Comparison of ENCODE assay signal across 1 cellular context in genomic region chr12:11648514-11649412, GRCh38.
A peak's percentile ranks its signal among the peaks of the same experiment; 100 is the strongest.
TF ChIP-seq lines count a peak whose summit lies in the region.

No MANE protein-coding gene starts in this region.

TF ChIP-seq in K562, 482 proteins besides CTCF, POLR2A, EP300 and RAD21 (continued from another document and continues in another):
- TF ChIP-seq, protein P1, sequence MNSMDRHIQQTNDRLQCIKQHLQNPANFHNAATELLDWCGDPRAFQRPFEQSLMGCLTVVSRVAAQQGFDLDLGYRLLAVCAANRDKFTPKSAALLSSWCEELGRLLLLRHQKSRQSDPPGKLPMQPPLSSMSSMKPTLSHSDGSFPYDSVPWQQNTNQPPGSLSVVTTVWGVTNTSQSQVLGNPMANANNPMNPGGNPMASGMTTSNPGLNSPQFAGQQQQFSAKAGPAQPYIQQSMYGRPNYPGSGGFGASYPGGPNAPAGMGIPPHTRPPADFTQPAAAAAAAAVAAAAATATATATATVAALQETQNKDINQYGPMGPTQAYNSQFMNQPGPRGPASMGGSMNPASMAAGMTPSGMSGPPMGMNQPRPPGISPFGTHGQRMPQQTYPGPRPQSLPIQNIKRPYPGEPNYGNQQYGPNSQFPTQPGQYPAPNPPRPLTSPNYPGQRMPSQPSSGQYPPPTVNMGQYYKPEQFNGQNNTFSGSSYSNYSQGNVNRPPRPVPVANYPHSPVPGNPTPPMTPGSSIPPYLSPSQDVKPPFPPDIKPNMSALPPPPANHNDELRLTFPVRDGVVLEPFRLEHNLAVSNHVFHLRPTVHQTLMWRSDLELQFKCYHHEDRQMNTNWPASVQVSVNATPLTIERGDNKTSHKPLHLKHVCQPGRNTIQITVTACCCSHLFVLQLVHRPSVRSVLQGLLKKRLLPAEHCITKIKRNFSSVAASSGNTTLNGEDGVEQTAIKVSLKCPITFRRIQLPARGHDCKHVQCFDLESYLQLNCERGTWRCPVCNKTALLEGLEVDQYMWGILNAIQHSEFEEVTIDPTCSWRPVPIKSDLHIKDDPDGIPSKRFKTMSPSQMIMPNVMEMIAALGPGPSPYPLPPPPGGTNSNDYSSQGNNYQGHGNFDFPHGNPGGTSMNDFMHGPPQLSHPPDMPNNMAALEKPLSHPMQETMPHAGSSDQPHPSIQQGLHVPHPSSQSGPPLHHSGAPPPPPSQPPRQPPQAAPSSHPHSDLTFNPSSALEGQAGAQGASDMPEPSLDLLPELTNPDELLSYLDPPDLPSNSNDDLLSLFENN (IDR thresholded peaks at IDR 0.05; ENCODE audit: low read depth in 2 of 2, low read length in 2 of 2): no peak; a peak in 1 of 4 replicates
- TF ChIP-seq HNRNPLL (IDR thresholded peaks at IDR 0.05; ENCODE audit: low read depth, low read length, poor library complexity, severe bottlenecking) (no peak), TSHZ1 (CRISPR knock-in tag; IDR thresholded peaks at IDR 0.05) (no peak), TAF15 (IDR thresholded peaks at IDR 0.05; ENCODE audit: low read depth, low read length) (no peak), POLR2G (IDR thresholded peaks at IDR 0.05; ENCODE audit: low read depth, low read length) (peak; percentile 89), JUND (IDR thresholded peaks at IDR 0.05; ENCODE audit: borderline replicate concordance, low read depth, low read length) (no peak), JUND (tag; IDR thresholded peaks at IDR 0.05; ENCODE audit: borderline replicate concordance, low read depth, low read length) (no peak), GATAD2B (IDR thresholded peaks at IDR 0.05; ENCODE audit: borderline replicate concordance) (no peak), FOXM1 (IDR thresholded peaks at IDR 0.05; ENCODE audit: low read depth) (peak; percentile 11; the same call in 1 of the 2 replicates), FOXM1 (CRISPR knock-in tag; IDR thresholded peaks at IDR 0.05; ENCODE audit: low read depth) (no peak), TRIM24 (IDR thresholded peaks at IDR 0.05) (peak in 1 of 2 experiments; percentile 49; a peak in 1 of 4 replicates), NRF1 (conservative IDR thresholded peaks at IDR 0.05 in 1 of 2, IDR thresholded peaks at IDR 0.05 in 1 of 2) (peak; percentile 34 to 42; a peak in 2 of 4 replicates), YY1 (IDR thresholded peaks at IDR 0.05; ENCODE audit: borderline replicate concordance in 1 of 3, control insufficient read depth in 1 of 3, extremely low read depth in 1 of 3, insufficient read depth in 3 of 3, insufficient read length in 1 of 3, insufficient replicate concordance in 2 of 3, low read depth in 1 of 3, low read length in 2 of 3) (peak in 2 of 3 experiments; percentile 39 to 50), HSF4 (CRISPR knock-in tag; IDR thresholded peaks at IDR 0.05; ENCODE audit: borderline replicate concordance) (no peak), ARID1B (IDR thresholded peaks at IDR 0.05) (0 out of 2 replicates have a peak, but pooled peaks have one; percentile 23), ELF1 (tag; IDR thresholded peaks at IDR 0.05) (peak; percentile 88), POLR2AphosphoS2 (IDR thresholded peaks at IDR 0.05; ENCODE audit: low read length) (no peak), FOXA3 (CRISPR knock-in tag; conservative IDR thresholded peaks at IDR 0.05 in 1 of 2, IDR thresholded peaks at IDR 0.05 in 1 of 2) (no peak), FOXP1 (CRISPR knock-in tag; IDR thresholded peaks at IDR 0.05) (no peak), TBP (optimal IDR thresholded peaks at IDR 0.05; ENCODE audit: low read depth, low read length) (peak; percentile 39), ZNF12 (CRISPR knock-in tag; IDR thresholded peaks at IDR 0.05) (no peak), NFRKB (IDR thresholded peaks at IDR 0.05; ENCODE audit: low read depth) (no peak), HMGN3 (IDR thresholded peaks at IDR 0.05; ENCODE audit: borderline replicate concordance, extremely low read depth, insufficient read length, low read depth, low read length) (peak; percentile 18), KDM5B (IDR thresholded peaks at IDR 0.05; ENCODE audit: insufficient replicate concordance, low read depth, low read length) (peak; percentile 61), SIRT6 (IDR thresholded peaks at IDR 0.05; ENCODE audit: low read depth, low read length) (no peak), SETDB1 (IDR thresholded peaks at IDR 0.05; ENCODE audit: low read length) (no peak), BRF2 (IDR thresholded peaks at IDR 0.05; ENCODE audit: borderline replicate concordance, insufficient read depth, insufficient read length) (no peak), ZNF23 (CRISPR knock-in tag; IDR thresholded peaks at IDR 0.05) (no peak), SAP30 (IDR thresholded peaks at IDR 0.05; ENCODE audit: borderline replicate concordance, insufficient read depth, low read depth, low read length, poor library complexity, severe bottlenecking) (no peak), POLR2AphosphoS5 (IDR thresholded peaks at IDR 0.05; ENCODE audit: control insufficient read depth, insufficient read depth, low read depth, low read length) (peak; percentile 26; the same call in 1 of the 2 replicates), PRDM10 (IDR thresholded peaks at IDR 0.05; ENCODE audit: partially characterized antibody) (peak; percentile 92), ARNT (IDR thresholded peaks at IDR 0.05) (no peak), FIP1L1 (IDR thresholded peaks at IDR 0.05; ENCODE audit: low read depth, low read length, poor library complexity, severe bottlenecking) (peak; percentile 33), KDM4B (IDR thresholded peaks at IDR 0.05; ENCODE audit: borderline replicate concordance in 2 of 2, low read depth in 1 of 2) (no peak), ZNF311 (CRISPR knock-in tag; IDR thresholded peaks at IDR 0.05) (no peak), CEBPG (CRISPR knock-in tag; IDR thresholded peaks at IDR 0.05) (peak; percentile 74; the same call in 1 of the 2 replicates), CEBPG (tag; conservative IDR thresholded peaks at IDR 0.05 in 1 of 2, IDR thresholded peaks at IDR 0.05 in 1 of 2) (peak; percentile 73 to 94), CEBPB (tag; IDR thresholded peaks at IDR 0.05) (peak; percentile 96), ZNF717 (CRISPR knock-in tag; IDR thresholded peaks at IDR 0.05) (no peak), PML (IDR thresholded peaks at IDR 0.05; ENCODE audit: low read length) (0 out of 2 replicates have a peak, but pooled peaks have one; percentile 15), PHF20 (IDR thresholded peaks at IDR 0.05; ENCODE audit: partially characterized antibody) (no peak), MCM2 (IDR thresholded peaks at IDR 0.05; ENCODE audit: low read depth) (no peak), PCBP2 (IDR thresholded peaks at IDR 0.05; ENCODE audit: low read depth, low read length, poor library complexity, severe bottlenecking) (no peak), ZEB2 (IDR thresholded peaks at IDR 0.05) (no peak), PHF8 (IDR thresholded peaks at IDR 0.05; ENCODE audit: borderline replicate concordance, low read length) (peak; percentile 52; the same call in 1 of the 2 replicates), SMAD4 (CRISPR knock-in tag; conservative IDR thresholded peaks at IDR 0.05) (peak; percentile 41; the same call in 1 of the 2 replicates), IRF1 (CRISPR knock-in tag; IDR thresholded peaks at IDR 0.05; ENCODE audit: borderline replicate concordance) (no peak)
- TF ChIP-seq, protein P2, sequence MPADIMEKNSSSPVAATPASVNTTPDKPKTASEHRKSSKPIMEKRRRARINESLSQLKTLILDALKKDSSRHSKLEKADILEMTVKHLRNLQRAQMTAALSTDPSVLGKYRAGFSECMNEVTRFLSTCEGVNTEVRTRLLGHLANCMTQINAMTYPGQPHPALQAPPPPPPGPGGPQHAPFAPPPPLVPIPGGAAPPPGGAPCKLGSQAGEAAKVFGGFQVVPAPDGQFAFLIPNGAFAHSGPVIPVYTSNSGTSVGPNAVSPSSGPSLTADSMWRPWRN (IDR thresholded peaks at IDR 0.05; ENCODE audit: low read depth): no peak
- TF ChIP-seq, protein P3, sequence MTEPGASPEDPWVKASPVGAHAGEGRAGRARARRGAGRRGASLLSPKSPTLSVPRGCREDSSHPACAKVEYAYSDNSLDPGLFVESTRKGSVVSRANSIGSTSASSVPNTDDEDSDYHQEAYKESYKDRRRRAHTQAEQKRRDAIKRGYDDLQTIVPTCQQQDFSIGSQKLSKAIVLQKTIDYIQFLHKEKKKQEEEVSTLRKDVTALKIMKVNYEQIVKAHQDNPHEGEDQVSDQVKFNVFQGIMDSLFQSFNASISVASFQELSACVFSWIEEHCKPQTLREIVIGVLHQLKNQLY (CRISPR knock-in tag; conservative IDR thresholded peaks at IDR 0.05): no peak
- TF ChIP-seq, protein P4, sequence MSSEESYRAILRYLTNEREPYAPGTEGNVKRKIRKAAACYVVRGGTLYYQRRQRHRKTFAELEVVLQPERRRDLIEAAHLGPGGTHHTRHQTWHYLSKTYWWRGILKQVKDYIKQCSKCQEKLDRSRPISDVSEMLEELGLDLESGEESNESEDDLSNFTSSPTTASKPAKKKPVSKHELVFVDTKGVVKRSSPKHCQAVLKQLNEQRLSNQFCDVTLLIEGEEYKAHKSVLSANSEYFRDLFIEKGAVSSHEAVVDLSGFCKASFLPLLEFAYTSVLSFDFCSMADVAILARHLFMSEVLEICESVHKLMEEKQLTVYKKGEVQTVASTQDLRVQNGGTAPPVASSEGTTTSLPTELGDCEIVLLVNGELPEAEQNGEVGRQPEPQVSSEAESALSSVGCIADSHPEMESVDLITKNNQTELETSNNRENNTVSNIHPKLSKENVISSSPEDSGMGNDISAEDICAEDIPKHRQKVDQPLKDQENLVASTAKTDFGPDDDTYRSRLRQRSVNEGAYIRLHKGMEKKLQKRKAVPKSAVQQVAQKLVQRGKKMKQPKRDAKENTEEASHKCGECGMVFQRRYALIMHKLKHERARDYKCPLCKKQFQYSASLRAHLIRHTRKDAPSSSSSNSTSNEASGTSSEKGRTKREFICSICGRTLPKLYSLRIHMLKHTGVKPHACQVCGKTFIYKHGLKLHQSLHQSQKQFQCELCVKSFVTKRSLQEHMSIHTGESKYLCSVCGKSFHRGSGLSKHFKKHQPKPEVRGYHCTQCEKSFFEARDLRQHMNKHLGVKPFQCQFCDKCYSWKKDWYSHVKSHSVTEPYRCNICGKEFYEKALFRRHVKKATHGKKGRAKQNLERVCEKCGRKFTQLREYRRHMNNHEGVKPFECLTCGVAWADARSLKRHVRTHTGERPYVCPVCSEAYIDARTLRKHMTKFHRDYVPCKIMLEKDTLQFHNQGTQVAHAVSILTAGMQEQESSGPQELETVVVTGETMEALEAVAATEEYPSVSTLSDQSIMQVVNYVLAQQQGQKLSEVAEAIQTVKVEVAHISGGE (CRISPR knock-in tag; IDR thresholded peaks at IDR 0.05): peak in 1 of 3 experiments; percentile 50; a peak in 1 of 6 replicates
